13 cellular contexts compared by ENCODE assay signal in the genomic region with DNA sequence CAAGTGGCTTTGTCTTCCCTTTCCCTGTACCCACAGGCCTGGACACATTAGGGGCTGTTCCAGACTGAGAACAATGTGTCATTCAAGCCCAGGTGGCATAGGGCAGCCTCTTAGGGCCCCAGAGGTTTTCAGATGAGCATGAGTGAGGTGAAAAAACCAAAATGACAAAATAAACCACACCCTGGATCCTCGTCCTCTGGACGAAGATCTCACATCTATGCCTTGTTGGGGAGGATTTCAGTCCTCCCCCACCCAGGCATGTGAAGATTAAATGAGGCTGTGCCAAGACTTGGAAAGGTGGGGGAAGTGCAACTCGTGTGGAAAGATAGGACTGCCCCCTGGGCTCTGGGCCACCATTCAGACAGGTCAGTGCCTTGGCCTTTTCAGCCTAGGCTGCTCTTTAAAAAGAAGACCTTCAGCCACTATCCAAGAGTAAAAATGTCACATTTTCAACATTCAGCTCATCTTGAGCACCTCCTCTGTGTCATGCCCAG. TPM values are rescaled to one million over a fixed set of nuclear protein-coding genes. Genes with fewer than 3 reads are reported as not detected.
DNase-seq lines count a peak whose midpoint lies in the region; ATAC-seq and TF ChIP-seq lines count a peak whose summit lies in the region.
"Had no signal": no experiment of that assay in that cellular context is flagged by ENCODE, and none has a peak within 500 bp of the region (broad histone marks: within the 10 kb centered on the region; RNA-seq: fewer than 3 reads in every experiment).

No MANE protein-coding gene starts in this region.

- CTCF ChIA-PET in activated naive CD4-positive, alpha-beta T cell treated with anti-CD3 and anti-CD28 coated beads for 36 hours (lab: Charles Lee), result interaction anchor here (0.6 to 6.2 kb wide), 15 partner anchors 11 to 272 kb away, joined by 3 to 43 read pairs (median 4); no protein-coding TSS in a partner anchor
- CTCF ChIA-PET in activated CD4-positive, alpha-beta memory T cell treated with anti-CD3 and anti-CD28 coated beads, Interleukin-2, amount 10 ng/mL, durations not matched to agents 7 days and 5 days (lab: Charles Lee), result interaction anchor here (0.8 to 11.1 kb wide), 9 partner anchors 12 to 244 kb away, joined by 3 to 276 read pairs (median 5); no protein-coding TSS in a partner anchor

- TF ChIP-seq POLR2A in suprapubic skin (IDR thresholded peaks at IDR 0.05), result no peak

- no peak overlapping the region for H3K4me3 Mint-ChIP-seq in activated naive CD4-positive, alpha-beta T cell treated with anti-CD3 and anti-CD28 coated beads for 36 hours
- H3K4me3 Mint-ChIP-seq in activated CD4-positive, alpha-beta memory T cell treated with anti-CD3 and anti-CD28 coated beads, Interleukin-2, amount 10 ng/mL, durations not matched to agents 7 days and 5 days, result peak overlapping the region; percentile 6

- TF ChIP-seq CTCF in left ventricle myocardium inferior (IDR thresholded peaks at IDR 0.05; ENCODE audit: borderline replicate concordance), result no peak
- TF ChIP-seq CTCF in suprapubic skin (IDR thresholded peaks at IDR 0.05), result no peak

- no peak for TF ChIP-seq EP300 in suprapubic skin (IDR thresholded peaks at IDR 0.05)

- peaks cover 64% of the 10 kb centered on the region for H3K4me1 Mint-ChIP-seq in activated naive CD4-positive, alpha-beta T cell treated with anti-CD3 and anti-CD28 coated beads for 36 hours (ENCODE audit: low read depth)
- peaks cover 87% of the 10 kb centered on the region for H3K4me1 Mint-ChIP-seq in activated CD4-positive, alpha-beta memory T cell treated with anti-CD3 and anti-CD28 coated beads, Interleukin-2, amount 10 ng/mL, durations not matched to agents 7 days and 5 days

- no peaks in the 10 kb centered on the region for H3K9me3 ChIP-seq in left ventricle myocardium inferior (replicated peaks)
- no peaks in the 10 kb centered on the region for H3K9me3 ChIP-seq in thymus (ENCODE audit: control insufficient read depth)
- no peaks in the 10 kb centered on the region for H3K9me3 ChIP-seq in suprapubic skin

- intact Hi-C loops in activated naive CD4-positive, alpha-beta T cell treated with anti-CD3 and anti-CD28 coated beads for 36 hours (cut with micrococcal nuclease), result loop anchor here (1.0 to 5.0 kb wide), 4 partner anchors 47 to 763 kb away; a partner anchor contains a TSS
- intact Hi-C loops in left ventricle myocardium inferior (cut with micrococcal nuclease), result loop anchor here (10.0 kb wide), 1 partner anchor 177 kb away; no protein-coding TSS in a partner anchor

- H3K4me1 ChIP-seq in left ventricle myocardium inferior, result peaks cover 69% of the 10 kb centered on the region
- peaks cover 37% of the 10 kb centered on the region for H3K4me1 ChIP-seq in thymus (ENCODE audit: control insufficient read depth, insufficient read depth, low read length)
- H3K4me1 ChIP-seq in suprapubic skin, result peaks cover 2% of the 10 kb centered on the region
- H3K4me1 ChIP-seq: foreskin keratinocyte had no signal

- POLR2A ChIA-PET in activated CD4-positive, alpha-beta memory T cell treated with anti-CD3 and anti-CD28 coated beads, Interleukin-2, amount 10 ng/mL, durations not matched to agents 7 days and 5 days (lab: Charles Lee), result interaction anchor here (0.8 to 2.1 kb wide), 9 partner anchors 11 to 71 kb away, joined by 3 to 6 read pairs (median 3); a partner anchor contains a TSS

- H3K4me3 ChIP-seq in left ventricle myocardium inferior (no peak overlapping the region), thymus (ENCODE audit: low read length) (no peak overlapping the region), suprapubic skin (no peak overlapping the region)

- H3K27ac ChIP-seq in left ventricle myocardium inferior (replicated peaks), result peak overlapping the region; percentile 78
- H3K27ac ChIP-seq in thymus (ENCODE audit: low read depth), result peak overlapping the region; percentile 91
- H3K27ac ChIP-seq in suprapubic skin, result no peak overlapping the region
- H3K27ac ChIP-seq: foreskin keratinocyte had no signal

- H3K27me3 ChIP-seq in left ventricle myocardium inferior (ENCODE audit: low read depth), result no peaks in the 10 kb centered on the region
- H3K27me3 ChIP-seq in thymus (ENCODE audit: control insufficient read depth, insufficient read depth), result no peaks in the 10 kb centered on the region
- H3K27me3 ChIP-seq in suprapubic skin, result no peaks in the 10 kb centered on the region
- H3K27me3 ChIP-seq: foreskin keratinocyte had no signal

- no peaks in the 10 kb centered on the region for H3K9me3 Mint-ChIP-seq in activated naive CD4-positive, alpha-beta T cell treated with anti-CD3 and anti-CD28 coated beads for 36 hours
- no peaks in the 10 kb centered on the region for H3K9me3 Mint-ChIP-seq in activated CD4-positive, alpha-beta memory T cell treated with anti-CD3 and anti-CD28 coated beads, Interleukin-2, amount 10 ng/mL, durations not matched to agents 7 days and 5 days

- WGBS in thymus, result 69% methylated on average over 3 of the region's 3 CpGs
- WGBS in suprapubic skin, result 36% methylated on average over 3 of the region's 3 CpGs

- peak overlapping the region; percentile 48 for H3K27ac Mint-ChIP-seq in activated naive CD4-positive, alpha-beta T cell treated with anti-CD3 and anti-CD28 coated beads for 36 hours
- H3K27ac Mint-ChIP-seq in activated CD4-positive, alpha-beta memory T cell treated with anti-CD3 and anti-CD28 coated beads, Interleukin-2, amount 10 ng/mL, durations not matched to agents 7 days and 5 days, result peak overlapping the region; percentile 72

- H3K36me3 ChIP-seq in left ventricle myocardium inferior, result peaks cover 30% of the 10 kb centered on the region
- peaks cover 11% of the 10 kb centered on the region for H3K36me3 ChIP-seq in thymus (ENCODE audit: control insufficient read depth, insufficient read depth)
- peaks cover 26% of the 10 kb centered on the region for H3K36me3 ChIP-seq in suprapubic skin

- DNase-seq in activated naive CD4-positive, alpha-beta T cell treated with anti-CD3 and anti-CD28 coated beads for 36 hours, result peak; percentile 72
- no peak for DNase-seq in activated naive CD4-positive, alpha-beta T cell (lab: John Stamatoyannopoulos, UW)
- peak; percentile 68 for DNase-seq in activated CD4-positive, alpha-beta memory T cell treated with anti-CD3 and anti-CD28 coated beads, Interleukin-2, amount 10 ng/mL, durations not matched to agents 7 days and 5 days
- DNase-seq in left ventricle myocardium inferior (no peak), T1000 (lab: John Stamatoyannopoulos, UW) (no peak), suprapubic skin (ENCODE audit: low spot score in 2 of 2) (no peak)
- DNase-seq: foreskin keratinocyte, NCI-H1048, NCI-H526 treated with DMSO at 0.1 percent for 48 hours had no signal

- ATAC-seq in GM19467 (IDR thresholded peaks at IDR 0.05; ENCODE audit: unreplicated experiment), result no peak
- ATAC-seq: foreskin keratinocyte, HCT116 had no signal

- no peaks in the 10 kb centered on the region for H3K27me3 Mint-ChIP-seq in activated naive CD4-positive, alpha-beta T cell treated with anti-CD3 and anti-CD28 coated beads for 36 hours (ENCODE audit: low read depth)
- H3K27me3 Mint-ChIP-seq in activated CD4-positive, alpha-beta memory T cell treated with anti-CD3 and anti-CD28 coated beads, Interleukin-2, amount 10 ng/mL, durations not matched to agents 7 days and 5 days, result no peaks in the 10 kb centered on the region

- H3K36me3 Mint-ChIP-seq in activated naive CD4-positive, alpha-beta T cell treated with anti-CD3 and anti-CD28 coated beads for 36 hours (ENCODE audit: low read depth), result peaks cover 3% of the 10 kb centered on the region
- H3K36me3 Mint-ChIP-seq in activated CD4-positive, alpha-beta memory T cell treated with anti-CD3 and anti-CD28 coated beads, Interleukin-2, amount 10 ng/mL, durations not matched to agents 7 days and 5 days (ENCODE audit: low read depth), result peaks cover 39% of the 10 kb centered on the region

RNA-seq across cellular contexts. Expression of a gene that starts 32.8 kb away (rescaled TPM):
- not detected for total RNA-seq in activated naive CD4-positive, alpha-beta T cell treated with anti-CD3 and anti-CD28 coated beads for 36 hours
- total RNA-seq in activated CD4-positive, alpha-beta memory T cell treated with anti-CD3 and anti-CD28 coated beads, Interleukin-2, amount 10 ng/mL, durations not matched to agents 7 days and 5 days, result not detected
- total RNA-seq in left ventricle myocardium inferior (not detected), suprapubic skin (not detected)
- 1.0 TPM for polyA plus RNA-seq in thymus
- total RNA-seq: foreskin keratinocyte, lower leg skin had no signal
- polyA plus RNA-seq: foreskin keratinocyte had no signal

RNA-seq across cellular contexts. Expression of a gene that starts 34.5 kb away (rescaled TPM):
- not detected for total RNA-seq in activated naive CD4-positive, alpha-beta T cell treated with anti-CD3 and anti-CD28 coated beads for 36 hours
- 1 to 10 TPM in 1 of 2 experiments, under 1 TPM in 1; 0.73 to 1.9 TPM for total RNA-seq in activated CD4-positive, alpha-beta memory T cell treated with anti-CD3 and anti-CD28 coated beads, Interleukin-2, amount 10 ng/mL, durations not matched to agents 7 days and 5 days
- total RNA-seq in left ventricle myocardium inferior (0.38 TPM), suprapubic skin (1 to 10 TPM in 2 of 4 donors, under 1 TPM in 1, not detected in 1; 0.49 to 1.6 (median 1.0) TPM)
- 19.1 TPM for polyA plus RNA-seq in thymus
- total RNA-seq: foreskin keratinocyte had no signal
- polyA plus RNA-seq: foreskin keratinocyte had no signal

RNA-seq across cellular contexts. Expression of a gene that starts 53.1 kb away (rescaled TPM):
- 10 to 100 TPM; 83.4 to 85.3 TPM for total RNA-seq in activated naive CD4-positive, alpha-beta T cell treated with anti-CD3 and anti-CD28 coated beads for 36 hours
- total RNA-seq in activated CD4-positive, alpha-beta memory T cell treated with anti-CD3 and anti-CD28 coated beads, Interleukin-2, amount 10 ng/mL, durations not matched to agents 7 days and 5 days, result 10 to 100 TPM; 89.1 to 95.2 TPM
- total RNA-seq in left ventricle myocardium inferior (215 TPM), suprapubic skin (10 to 100 TPM; 38.0 to 72.3 (median 62.4) TPM)
- 72.3 TPM for polyA plus RNA-seq in thymus

Comparison
In these comparisons a context has a peak if more than half of its experiments do, and no peak if none do; other contexts are left out.
1. DNase-seq: peak in activated naive CD4-positive, alpha-beta T cell treated with anti-CD3 and anti-CD28 coated beads for 36 hours (single experiment) and activated CD4-positive, alpha-beta memory T cell treated with anti-CD3 and anti-CD28 coated beads, Interleukin-2, amount 10 ng/mL, durations not matched to agents 7 days and 5 days (single experiment); none in activated naive CD4-positive, alpha-beta T cell (0 of 4), left ventricle myocardium inferior (single experiment), T1000 (single experiment) and suprapubic skin (0 of 2).